ENCODE assay signal across 8 cellular contexts in the genomic region with DNA sequence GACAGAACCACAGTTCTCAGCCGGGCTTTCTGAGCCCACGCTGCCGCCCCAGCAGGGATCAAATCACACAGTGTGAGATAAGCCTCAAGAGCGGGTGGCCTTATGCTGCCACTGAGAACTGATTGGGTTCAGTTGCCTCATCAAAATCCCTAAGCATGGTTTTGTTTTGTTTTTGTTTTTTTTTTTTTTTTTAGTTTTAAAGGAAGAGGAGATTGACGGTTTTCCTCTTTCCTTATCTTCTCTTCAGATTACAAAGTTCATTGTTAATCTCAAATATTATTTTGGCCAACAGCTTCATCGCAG. TPM values are rescaled to one million over a fixed set of nuclear protein-coding genes. Genes with fewer than 3 reads are reported as not detected.
DNase-seq lines count a peak whose midpoint lies in the region; ATAC-seq and TF ChIP-seq lines count a peak whose summit lies in the region.

No MANE protein-coding gene starts in this region.

- POLR2A ChIA-PET in WTC11 (lab: Charles Lee) = interaction anchor here (0.6 to 0.7 kb wide), 3 partner anchors 30 to 996 kb away, joined by 3 read pairs; no protein-coding TSS in a partner anchor

- H3K27ac ChIP-seq in spleen = peak overlapping the region; percentile 93 to 99 (median 98)

- no peaks in the 10 kb centered on the region for H3K9me3 ChIP-seq in spleen

- TF ChIP-seq CTCF in WTC11 (IDR thresholded peaks at IDR 0.05) (no peak), spleen (IDR thresholded peaks at IDR 0.05 in 8 of 11, conservative IDR thresholded peaks at IDR 0.05 in 3 of 11) (no peak)

- H3K4me3 Mint-ChIP-seq in WTC11 = peak overlapping the region; percentile 98

- peaks cover 21 to 53% (median 33%) of the 10 kb centered on the region in 6 donors for H3K4me1 ChIP-seq in spleen

- peaks cover 12% of the 10 kb centered on the region for H3K4me1 Mint-ChIP-seq in WTC11

- H3K4me3 ChIP-seq in spleen = peak overlapping the region; percentile 57 to 87 (median 64)

- TF ChIP-seq POLR2A in spleen (IDR thresholded peaks at IDR 0.05) = no peak

- H3K27ac Mint-ChIP-seq in WTC11 = 0 out of 2 replicates have a peak overlapping the region, but pooled peaks have one; percentile 65

- intact Hi-C loops in left ventricle myocardium superior (cut with micrococcal nuclease) (no loop called here), spleen (cut with DNase I; ENCODE audit: low total_unique reads) (no loop called here)

- no peaks in the 10 kb centered on the region for H3K9me3 Mint-ChIP-seq in WTC11

- H3K36me3 Mint-ChIP-seq in WTC11 = peaks cover 32% of the 10 kb centered on the region

- H3K27me3 Mint-ChIP-seq in WTC11 (ENCODE audit: low read depth) = no peaks in the 10 kb centered on the region

- peaks cover 0 to 39% (median 24%) of the 10 kb centered on the region in 6 donors for H3K36me3 ChIP-seq in spleen

- ATAC-seq in GM18520 (IDR thresholded peaks at IDR 0.05; ENCODE audit: unreplicated experiment) = peak; percentile 12
- ATAC-seq in HG02798 (IDR thresholded peaks at IDR 0.05; ENCODE audit: poor library complexity, unreplicated experiment) = peak; percentile 27
- ATAC-seq in WTC11 = no peak
- ATAC-seq in left ventricle myocardium superior = peak; percentile 58

- no peaks in the 10 kb centered on the region for H3K27me3 ChIP-seq in spleen (replicated peaks in 1 of 7)

- DNase-seq in WTC11 (ENCODE audit: low spot score) (no peak), left ventricle myocardium superior (no peak), spleen (no peak), NCI-H1105 (lab: John Stamatoyannopoulos, UW) (no peak), cerebellum (ENCODE audit: low spot score) (no peak)
- no peak for DNase-seq in activated CD4-positive, alpha-beta T cell treated with anti-CD3 and anti-CD28 coated beads, Interleukin-2, amount 50 U/mL, for 1 hour

- CTCF ChIA-PET in WTC11 (lab: Charles Lee) = interaction anchor here (0.9 to 1.9 kb wide), 7 partner anchors 47 to 719 kb away, joined by 3 to 12 read pairs (median 4); no protein-coding TSS in a partner anchor

- 4 to 7% (median 6%) methylated on average over 6 of the region's 6 CpGs for WGBS in spleen, 5 donors

TF ChIP-seq in WTC11, 78 proteins besides CTCF, POLR2A, EP300 and RAD21:
- TF ChIP-seq OVOL2 (CRISPR knock-in tag; IDR thresholded peaks at IDR 0.05; ENCODE audit: borderline replicate concordance) (no peak), ZNF317 (CRISPR knock-in tag; IDR thresholded peaks at IDR 0.05; ENCODE audit: borderline replicate concordance, low read depth) (no peak), MYBL2 (CRISPR knock-in tag; IDR thresholded peaks at IDR 0.05) (no peak), PREB (CRISPR knock-in tag; IDR thresholded peaks at IDR 0.05; ENCODE audit: borderline replicate concordance) (no peak), ZNF396 (CRISPR knock-in tag; IDR thresholded peaks at IDR 0.05; ENCODE audit: borderline replicate concordance) (no peak), ZNF232 (CRISPR knock-in tag; IDR thresholded peaks at IDR 0.05) (no peak), ELF4 (CRISPR knock-in tag; IDR thresholded peaks at IDR 0.05; ENCODE audit: low read depth) (no peak), FOXP4 (CRISPR knock-in tag; IDR thresholded peaks at IDR 0.05) (no peak), ETV6 (CRISPR knock-in tag; IDR thresholded peaks at IDR 0.05) (no peak)
- TF ChIP-seq, protein P1, sequence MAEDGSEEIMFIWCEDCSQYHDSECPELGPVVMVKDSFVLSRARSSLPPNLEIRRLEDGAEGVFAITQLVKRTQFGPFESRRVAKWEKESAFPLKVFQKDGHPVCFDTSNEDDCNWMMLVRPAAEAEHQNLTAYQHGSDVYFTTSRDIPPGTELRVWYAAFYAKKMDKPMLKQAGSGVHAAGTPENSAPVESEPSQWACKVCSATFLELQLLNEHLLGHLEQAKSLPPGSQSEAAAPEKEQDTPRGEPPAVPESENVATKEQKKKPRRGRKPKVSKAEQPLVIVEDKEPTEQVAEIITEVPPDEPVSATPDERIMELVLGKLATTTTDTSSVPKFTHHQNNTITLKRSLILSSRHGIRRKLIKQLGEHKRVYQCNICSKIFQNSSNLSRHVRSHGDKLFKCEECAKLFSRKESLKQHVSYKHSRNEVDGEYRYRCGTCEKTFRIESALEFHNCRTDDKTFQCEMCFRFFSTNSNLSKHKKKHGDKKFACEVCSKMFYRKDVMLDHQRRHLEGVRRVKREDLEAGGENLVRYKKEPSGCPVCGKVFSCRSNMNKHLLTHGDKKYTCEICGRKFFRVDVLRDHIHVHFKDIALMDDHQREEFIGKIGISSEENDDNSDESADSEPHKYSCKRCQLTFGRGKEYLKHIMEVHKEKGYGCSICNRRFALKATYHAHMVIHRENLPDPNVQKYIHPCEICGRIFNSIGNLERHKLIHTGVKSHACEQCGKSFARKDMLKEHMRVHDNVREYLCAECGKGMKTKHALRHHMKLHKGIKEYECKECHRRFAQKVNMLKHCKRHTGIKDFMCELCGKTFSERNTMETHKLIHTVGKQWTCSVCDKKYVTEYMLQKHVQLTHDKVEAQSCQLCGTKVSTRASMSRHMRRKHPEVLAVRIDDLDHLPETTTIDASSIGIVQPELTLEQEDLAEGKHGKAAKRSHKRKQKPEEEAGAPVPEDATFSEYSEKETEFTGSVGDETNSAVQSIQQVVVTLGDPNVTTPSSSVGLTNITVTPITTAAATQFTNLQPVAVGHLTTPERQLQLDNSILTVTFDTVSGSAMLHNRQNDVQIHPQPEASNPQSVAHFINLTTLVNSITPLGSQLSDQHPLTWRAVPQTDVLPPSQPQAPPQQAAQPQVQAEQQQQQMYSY (CRISPR knock-in tag; IDR thresholded peaks at IDR 0.05) = no peak
- TF ChIP-seq, protein P2, sequence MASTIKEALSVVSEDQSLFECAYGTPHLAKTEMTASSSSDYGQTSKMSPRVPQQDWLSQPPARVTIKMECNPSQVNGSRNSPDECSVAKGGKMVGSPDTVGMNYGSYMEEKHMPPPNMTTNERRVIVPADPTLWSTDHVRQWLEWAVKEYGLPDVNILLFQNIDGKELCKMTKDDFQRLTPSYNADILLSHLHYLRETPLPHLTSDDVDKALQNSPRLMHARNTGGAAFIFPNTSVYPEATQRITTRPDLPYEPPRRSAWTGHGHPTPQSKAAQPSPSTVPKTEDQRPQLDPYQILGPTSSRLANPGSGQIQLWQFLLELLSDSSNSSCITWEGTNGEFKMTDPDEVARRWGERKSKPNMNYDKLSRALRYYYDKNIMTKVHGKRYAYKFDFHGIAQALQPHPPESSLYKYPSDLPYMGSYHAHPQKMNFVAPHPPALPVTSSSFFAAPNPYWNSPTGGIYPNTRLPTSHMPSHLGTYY (CRISPR knock-in tag; IDR thresholded peaks at IDR 0.05) = no peak
- TF ChIP-seq, protein P3, sequence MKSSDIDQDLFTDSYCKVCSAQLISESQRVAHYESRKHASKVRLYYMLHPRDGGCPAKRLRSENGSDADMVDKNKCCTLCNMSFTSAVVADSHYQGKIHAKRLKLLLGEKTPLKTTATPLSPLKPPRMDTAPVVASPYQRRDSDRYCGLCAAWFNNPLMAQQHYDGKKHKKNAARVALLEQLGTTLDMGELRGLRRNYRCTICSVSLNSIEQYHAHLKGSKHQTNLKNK (CRISPR knock-in tag; IDR thresholded peaks at IDR 0.05) = no peak

RNA-seq across cellular contexts. Expression of gene COA6, which starts 0.6 kb away (rescaled TPM):
- total RNA-seq in WTC11 (2021) (41.6 to 47.9 TPM (median 44.3 TPM) in 3 replicates), left ventricle myocardium superior (38.2 TPM), spleen (10 to 100 TPM in 6 of 7 donors, 1 to 10 TPM in 1; 6.9 to 18.9 (median 18.1) TPM), cerebellum (10.7 TPM)
- 10 to 100 TPM; 44.1 to 57.4 (median 54.0) TPM for polyA plus RNA-seq in spleen
